8 cellular contexts compared by ENCODE assay signal in the genomic region with DNA sequence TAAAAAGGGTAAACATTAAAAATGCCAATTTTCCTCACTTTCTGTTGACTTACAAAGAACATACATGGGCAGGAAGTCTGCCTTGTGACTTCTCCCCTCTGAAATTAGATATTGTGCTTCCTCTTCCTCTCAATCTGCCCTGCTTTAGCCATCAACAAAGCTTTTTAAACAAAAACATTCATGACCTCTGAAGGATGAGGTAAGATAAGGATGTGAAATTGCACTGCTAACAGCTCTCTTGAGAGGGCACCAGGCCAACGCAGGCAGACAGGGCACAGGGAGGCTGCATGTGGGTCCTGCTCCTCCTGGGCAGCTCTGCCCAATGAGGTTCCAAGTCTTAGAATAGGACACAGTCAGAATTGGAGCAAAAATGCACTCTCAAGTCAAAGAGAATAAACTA.
DNase-seq lines count a peak whose midpoint lies in the region; ATAC-seq and TF ChIP-seq lines count a peak whose summit lies in the region.

No MANE protein-coding gene starts in this region.

- H3K36me3 ChIP-seq in CD8-positive, alpha-beta T cell (ENCODE audit: insufficient read depth, low read length) = peaks cover 4% of the 10 kb centered on the region
- peaks cover 13 to 15% (median 14%) of the 10 kb centered on the region in 3 donors for H3K36me3 ChIP-seq in skeletal muscle tissue (ENCODE audit: control insufficient read depth in 3 of 3, insufficient read depth in 3 of 3, low read length in 3 of 3)

- no peak overlapping the region for H3K4me3 ChIP-seq in CD8-positive, alpha-beta T cell (ENCODE audit: low read depth, low read length)
- H3K4me3 ChIP-seq in fibroblast of villous mesenchyme (ENCODE audit: low read depth, low read length) (no peak overlapping the region), skeletal muscle tissue (ENCODE audit: low read length in 3 of 3) (no peak overlapping the region)

- no peak for TF ChIP-seq CTCF in CD8-positive, alpha-beta T cell (IDR thresholded peaks at IDR 0.05)
- no peak for TF ChIP-seq CTCF in fibroblast of villous mesenchyme (IDR thresholded peaks at IDR 0.05; ENCODE audit: insufficient read depth, low read depth, low read length)

- H3K4me1 ChIP-seq in CD8-positive, alpha-beta T cell (ENCODE audit: insufficient read depth, low read length) = peaks cover 19% of the 10 kb centered on the region
- H3K4me1 ChIP-seq in skeletal muscle tissue (ENCODE audit: control insufficient read depth in 3 of 3, insufficient read depth in 3 of 3, low read length in 3 of 3) = no peaks in the 10 kb centered on the region

- H3K4me1 Mint-ChIP-seq in CD8-positive, alpha-beta T cell (ENCODE audit: low read depth) = peaks cover 25% of the 10 kb centered on the region
- peaks cover 20 to 23% (median 21%) of the 10 kb centered on the region in 3 donors for H3K4me1 Mint-ChIP-seq in T-cell

- peak in 5 of 7 experiments; percentile 5 to 68 (median 23) for DNase-seq in CD8-positive, alpha-beta T cell
- DNase-seq in T-cell (peak in 27 of 34 experiments; percentile 2 to 44 (median 13)), fibroblast of villous mesenchyme (ENCODE audit: low read depth) (peak; percentile 42), cortex of kidney (lab: John Stamatoyannopoulos, UW) (no peak), GOT3 (lab: John Stamatoyannopoulos, UW) (no peak), D341Med (ENCODE audit: low spot score) (no peak)

- peaks cover 33% of the 10 kb centered on the region for H3K36me3 Mint-ChIP-seq in CD8-positive, alpha-beta T cell
- H3K36me3 Mint-ChIP-seq in T-cell = peaks cover 21% of the 10 kb centered on the region

- peak overlapping the region; percentile 2 for H3K4me3 Mint-ChIP-seq in CD8-positive, alpha-beta T cell
- peak overlapping the region in 2 of 3 donors; percentile 36 to 62 for H3K4me3 Mint-ChIP-seq in T-cell

- peak; percentile 64 for ATAC-seq in CD8-positive, alpha-beta T cell
- peak; percentile 80 for ATAC-seq in HG02981 (IDR thresholded peaks at IDR 0.05; ENCODE audit: unreplicated experiment)
- ATAC-seq in T-cell (replicated peaks in 1 of 4) = peak; percentile 83 to 96 (median 95)

- CTCF ChIA-PET in CD8-positive, alpha-beta T cell (lab: Charles Lee) = interaction anchor here (1.3 to 1.4 kb wide), 2 partner anchors 61 to 75 kb away, joined by 3 to 5 read pairs; no protein-coding TSS in a partner anchor
- CTCF ChIA-PET in T-cell (lab: Charles Lee) = no interaction called here

- intact Hi-C loops in CD8-positive, alpha-beta T cell (cut with DNase I, micrococcal nuclease) = no loop called here

- H3K9ac ChIP-seq in skeletal muscle tissue (ENCODE audit: low read depth in 1 of 3, low read length in 3 of 3) = no peak overlapping the region

- H3K9me3 ChIP-seq in CD8-positive, alpha-beta T cell (ENCODE audit: low read length) = no peaks in the 10 kb centered on the region
- no peaks in the 10 kb centered on the region for H3K9me3 ChIP-seq in skeletal muscle tissue (ENCODE audit: control insufficient read depth in 3 of 3, low read length in 3 of 3)

- peak overlapping the region; percentile 2 for H3K27ac ChIP-seq in CD8-positive, alpha-beta T cell (ENCODE audit: low read depth, low read length)
- peak overlapping the region; percentile 54 for H3K27ac ChIP-seq in skeletal muscle tissue (ENCODE audit: low read depth, low read length)

- POLR2A ChIA-PET in CD8-positive, alpha-beta T cell (lab: Charles Lee) = interaction anchor here (0.9 to 1.0 kb wide), 2 partner anchors 62 to 85 kb away, joined by 3 read pairs; a partner anchor contains a TSS
- POLR2A ChIA-PET in T-cell (lab: Charles Lee) = no interaction called here

- H3K27me3 Mint-ChIP-seq in CD8-positive, alpha-beta T cell (ENCODE audit: low read depth) = no peaks in the 10 kb centered on the region
- no peaks in the 10 kb centered on the region for H3K27me3 Mint-ChIP-seq in T-cell

- peak overlapping the region; percentile 93 for H3K27ac Mint-ChIP-seq in CD8-positive, alpha-beta T cell
- peak overlapping the region; percentile 97 to 98 for H3K27ac Mint-ChIP-seq in T-cell

- H3K27me3 ChIP-seq in CD8-positive, alpha-beta T cell (ENCODE audit: insufficient read depth, low read length) = no peaks in the 10 kb centered on the region
- no peaks in the 10 kb centered on the region for H3K27me3 ChIP-seq in skeletal muscle tissue (ENCODE audit: control insufficient read depth in 3 of 3, insufficient read depth in 3 of 3, low read length in 3 of 3)

- no peaks in the 10 kb centered on the region for H3K9me3 Mint-ChIP-seq in CD8-positive, alpha-beta T cell
- H3K9me3 Mint-ChIP-seq in T-cell = no peaks in the 10 kb centered on the region

Comparison
In these comparisons a context has a peak if more than half of its experiments do, and no peak if none do; other contexts are left out.
1. DNase-seq: peak in CD8-positive, alpha-beta T cell (5 of 7), T-cell (27 of 34) and fibroblast of villous mesenchyme (single experiment); none in cortex of kidney (single experiment), GOT3 (single experiment) and D341Med (single experiment).
2. Peak in every context shown above with its lines, with median percentiles within 50 percentile points of each other: ATAC-seq.